2 cellular contexts compared by ENCODE assay signal in genomic region chr18:23538870-23539269, GRCh38.
TF ChIP-seq lines count a peak whose summit lies in the region.

No MANE protein-coding gene starts in this region.

TF ChIP-seq in liver, 16 proteins besides CTCF, POLR2A, EP300 and RAD21:
- TF ChIP-seq ZBTB33 (IDR thresholded peaks at IDR 0.05): no peak
- TF ChIP-seq NR2F2 (IDR thresholded peaks at IDR 0.05): no peak
- no peak for TF ChIP-seq FOXA2 (IDR thresholded peaks at IDR 0.05)
- TF ChIP-seq FOXA1 (IDR thresholded peaks at IDR 0.05): no peak
- peak; percentile 20 for TF ChIP-seq SP1 (IDR thresholded peaks at IDR 0.05)
- TF ChIP-seq REST (IDR thresholded peaks at IDR 0.05): no peak
- TF ChIP-seq RXRA (IDR thresholded peaks at IDR 0.05): peak; percentile 26 to 58
- TF ChIP-seq HNF4G (IDR thresholded peaks at IDR 0.05): peak; percentile 18
- TF ChIP-seq MAX (IDR thresholded peaks at IDR 0.05): no peak
- TF ChIP-seq JUND (IDR thresholded peaks at IDR 0.05): no peak
- TF ChIP-seq EGR1 (IDR thresholded peaks at IDR 0.05; ENCODE audit: low read depth in 2 of 2): no peak
- TF ChIP-seq HNF4A (conservative IDR thresholded peaks at IDR 0.05): peak; percentile 67 to 75
- TF ChIP-seq GABPA (IDR thresholded peaks at IDR 0.05 in 1 of 2, conservative IDR thresholded peaks at IDR 0.05 in 1 of 2): no peak
- TF ChIP-seq TAF1 (conservative IDR thresholded peaks at IDR 0.05): no peak
- TF ChIP-seq ATF3 (IDR thresholded peaks at IDR 0.05): peak; percentile 14
- TF ChIP-seq YY1 (IDR thresholded peaks at IDR 0.05): no peak

TF ChIP-seq in HepG2, 621 proteins besides CTCF, POLR2A, EP300 and RAD21:
- TF ChIP-seq CEBPB (IDR thresholded peaks at IDR 0.05; ENCODE audit: borderline replicate concordance, low read depth, low read length): no peak
- no peak for TF ChIP-seq ZNF562 (CRISPR knock-in tag; IDR thresholded peaks at IDR 0.05; ENCODE audit: borderline replicate concordance)
- TF ChIP-seq TERF1 (CRISPR knock-in tag; IDR thresholded peaks at IDR 0.05): no peak
